Comparison of ENCODE assay signal across 1 cellular context in genomic region chr20:35664544-35665206, GRCh38.
TF ChIP-seq lines count a peak whose summit lies in the region.

CPNE1 (minus strand) TSS chr20:35664900; CDS start chr20:35632923, 31,977 bp downstream.
RBM12 (minus strand) TSS chr20:35664900; CDS start chr20:35655322, 9,578 bp downstream.

TF ChIP-seq in HepG2, 621 proteins besides CTCF, POLR2A, EP300 and RAD21 (continued from another document and continues in another):
- TF ChIP-seq ZNF512B (CRISPR knock-in tag; IDR thresholded peaks at IDR 0.05; ENCODE audit: borderline replicate concordance) (no peak; the same call in 1 of the 2 replicates), KDM2A (CRISPR knock-in tag; IDR thresholded peaks at IDR 0.05; ENCODE audit: borderline replicate concordance, low read depth) (peak; percentile 98), HNRNPLL (IDR thresholded peaks at IDR 0.05; ENCODE audit: low read depth, low read length, poor library complexity, severe bottlenecking) (peak; percentile 88), REL (CRISPR knock-in tag; conservative IDR thresholded peaks at IDR 0.05) (peak; percentile 97), MED8 (CRISPR knock-in tag; IDR thresholded peaks at IDR 0.05; ENCODE audit: insufficient replicate concordance) (peak; percentile 97), ETS1 (CRISPR knock-in tag; IDR thresholded peaks at IDR 0.05) (peak; percentile 55; the same call in 1 of the 2 replicates), FOSL1 (CRISPR knock-in tag; IDR thresholded peaks at IDR 0.05; ENCODE audit: borderline replicate concordance) (peak; percentile 40; the same call in 1 of the 2 replicates), GMEB1 (CRISPR knock-in tag; IDR thresholded peaks at IDR 0.05; ENCODE audit: borderline replicate concordance) (peak; percentile 98), ZBTB44 (CRISPR knock-in tag; IDR thresholded peaks at IDR 0.05) (0 out of 2 replicates have a peak, but pooled peaks have one; percentile 91), ELF1 (CRISPR knock-in tag; IDR thresholded peaks at IDR 0.05) (peak; percentile 100), ZNF644 (CRISPR knock-in tag; IDR thresholded peaks at IDR 0.05; ENCODE audit: low read depth) (peak; percentile 63; the same call in 1 of the 2 replicates), ZNF18 (CRISPR knock-in tag; IDR thresholded peaks at IDR 0.05; ENCODE audit: insufficient replicate concordance) (peak; percentile 98), SALL2 (CRISPR knock-in tag; IDR thresholded peaks at IDR 0.05) (peak; percentile 97), ZNF569 (CRISPR knock-in tag; IDR thresholded peaks at IDR 0.05; ENCODE audit: borderline replicate concordance) (no peak; the same call in 1 of the 2 replicates), HMG20A (CRISPR knock-in tag; IDR thresholded peaks at IDR 0.05; ENCODE audit: borderline replicate concordance) (peak; percentile 63; the same call in 1 of the 2 replicates), ZSCAN12 (CRISPR knock-in tag; IDR thresholded peaks at IDR 0.05) (no peak), ZNF121 (CRISPR knock-in tag; IDR thresholded peaks at IDR 0.05) (peak; percentile 83; the same call in 1 of the 2 replicates), ZNF841 (CRISPR knock-in tag; IDR thresholded peaks at IDR 0.05; ENCODE audit: borderline replicate concordance) (no peak; the same call in 1 of the 2 replicates), ZBTB42 (CRISPR knock-in tag; IDR thresholded peaks at IDR 0.05) (peak; percentile 88), ZNF264 (CRISPR knock-in tag; IDR thresholded peaks at IDR 0.05) (peak; percentile 84; the same call in 1 of the 2 replicates), ZFP36 (IDR thresholded peaks at IDR 0.05; ENCODE audit: borderline replicate concordance, low read depth, low read length, partially characterized antibody) (no peak), YEATS2 (CRISPR knock-in tag; IDR thresholded peaks at IDR 0.05; ENCODE audit: borderline replicate concordance) (peak; percentile 95), CEBPZ (IDR thresholded peaks at IDR 0.05; ENCODE audit: low read length) (no peak), SNAI1 (CRISPR knock-in tag; IDR thresholded peaks at IDR 0.05; ENCODE audit: borderline replicate concordance) (peak; percentile 95), SIX1 (CRISPR knock-in tag; IDR thresholded peaks at IDR 0.05; ENCODE audit: borderline replicate concordance) (peak; percentile 30; the same call in 1 of the 2 replicates), NR3C1 (CRISPR knock-in tag; IDR thresholded peaks at IDR 0.05) (no peak), ZC3H13 (CRISPR knock-in tag; IDR thresholded peaks at IDR 0.05) (peak; percentile 93), JUND (CRISPR knock-in tag; IDR thresholded peaks at IDR 0.05) (0 out of 2 replicates have a peak, but pooled peaks have one; percentile 48), ZNF446 (CRISPR knock-in tag; IDR thresholded peaks at IDR 0.05) (peak; percentile 48), HOMEZ (CRISPR knock-in tag; IDR thresholded peaks at IDR 0.05; ENCODE audit: low read depth) (peak; percentile 94), NFRKB (IDR thresholded peaks at IDR 0.05) (peak; percentile 99), PTBP1 (IDR thresholded peaks at IDR 0.05; ENCODE audit: low read depth, low read length, poor library complexity, severe bottlenecking) (peak; percentile 64), TRAFD1 (CRISPR knock-in tag; IDR thresholded peaks at IDR 0.05; ENCODE audit: borderline replicate concordance) (no peak; the same call in 1 of the 2 replicates), ZFP36L1 (CRISPR knock-in tag; IDR thresholded peaks at IDR 0.05) (peak; percentile 99), SP2 (CRISPR knock-in tag; IDR thresholded peaks at IDR 0.05) (peak; percentile 71), PBX3 (CRISPR knock-in tag; IDR thresholded peaks at IDR 0.05; ENCODE audit: borderline replicate concordance) (peak; percentile 37; the same call in 1 of the 2 replicates), PREB (CRISPR knock-in tag; IDR thresholded peaks at IDR 0.05) (no peak), ZNF160 (CRISPR knock-in tag; IDR thresholded peaks at IDR 0.05) (peak; percentile 95), ZNF468 (CRISPR knock-in tag; IDR thresholded peaks at IDR 0.05) (0 out of 2 replicates have a peak, but pooled peaks have one; percentile 80), NFYB (CRISPR knock-in tag; IDR thresholded peaks at IDR 0.05) (peak; percentile 53), ZNF550 (CRISPR knock-in tag; IDR thresholded peaks at IDR 0.05; ENCODE audit: borderline replicate concordance) (peak; percentile 88), FOXA1 (IDR thresholded peaks at IDR 0.05) (no peak), FOXA1 (CRISPR knock-in tag; IDR thresholded peaks at IDR 0.05) (peak; percentile 53; the same call in 1 of the 2 replicates), KLF13 (CRISPR knock-in tag; IDR thresholded peaks at IDR 0.05) (peak; percentile 88), ZNF24 (IDR thresholded peaks at IDR 0.05) (0 out of 2 replicates have a peak, but pooled peaks have one; percentile 6)
